15 cellular contexts compared by ENCODE assay signal in the genomic region with DNA sequence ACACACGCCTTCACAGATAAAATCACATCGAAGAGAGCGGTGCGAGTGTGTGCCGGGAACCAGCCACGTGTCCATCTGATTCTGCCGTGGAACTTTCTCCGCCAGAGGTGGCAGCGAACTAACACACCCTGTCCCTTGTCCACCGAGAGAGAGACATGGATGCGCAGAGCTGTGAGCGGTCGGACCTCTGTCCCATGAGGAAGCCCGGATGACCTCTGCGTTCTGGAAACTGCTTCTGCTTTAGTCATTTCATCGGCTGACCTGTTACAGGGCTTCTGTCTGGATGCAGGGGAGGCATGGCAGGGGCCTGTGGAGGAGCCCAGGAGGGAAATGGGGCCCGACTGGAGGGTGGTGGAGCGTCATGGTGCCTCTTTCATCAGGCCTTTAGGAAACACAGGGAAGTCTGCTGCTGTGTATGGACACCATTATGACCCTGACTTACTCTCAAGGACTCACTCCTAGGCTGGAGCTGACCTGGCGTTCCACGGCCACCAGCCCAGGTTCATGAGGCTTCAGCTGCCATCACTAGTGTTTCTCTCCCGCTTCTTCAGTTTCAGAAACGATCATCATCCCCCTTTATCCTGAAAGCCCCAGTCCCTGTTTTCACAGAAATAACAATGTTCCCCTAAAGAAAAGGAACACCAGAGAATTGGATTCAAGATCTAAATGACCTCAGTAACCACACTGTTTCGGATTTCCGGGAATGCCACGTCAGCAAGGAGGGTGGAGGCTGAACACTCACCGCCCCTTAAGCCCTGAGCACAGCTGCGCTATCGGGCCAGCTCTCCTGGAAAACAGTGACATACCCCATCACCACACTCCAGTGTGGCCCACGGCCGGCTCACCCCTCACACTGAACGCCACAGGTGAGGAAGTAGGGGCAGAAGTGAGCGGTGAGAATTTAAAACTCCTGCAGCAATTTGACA.
"Had no signal": no experiment of that assay in that cellular context is flagged by ENCODE, and none has a peak within 500 bp of the region (broad histone marks: within the 10 kb centered on the region; RNA-seq: fewer than 3 reads in every experiment).

No MANE protein-coding gene starts in this region.

- H3K4me3 ChIP-seq: gastrocnemius medialis, prostate gland, right lobe of liver, testis, uterus had no signal

- H3K27me3 ChIP-seq: gastrocnemius medialis, right lobe of liver, testis, uterus had no signal

- H3K27ac ChIP-seq: gastrocnemius medialis, prostate gland, right lobe of liver, testis, uterus had no signal

- H3K36me3 ChIP-seq: gastrocnemius medialis, prostate gland, right lobe of liver, uterus had no signal

- ATAC-seq: activated CD4-positive, CD25-positive, alpha-beta regulatory T cell treated with anti-CD3 and anti-CD28 coated beads, Interleukin-2, amount 50 U/mL, for 24 hours; activated T-cell treated with anti-CD3 and anti-CD28 coated beads, Interleukin-2, amount 50 U/mL, for 4 hours; gastrocnemius medialis; right lobe of liver had no signal

- H3K4me1 ChIP-seq: gastrocnemius medialis, prostate gland, right lobe of liver, testis, uterus had no signal

- H3K9me3 ChIP-seq: gastrocnemius medialis, prostate gland, right lobe of liver, testis, uterus had no signal

- FAIRE-seq: kidney had no signal

- DNase-seq: activated gamma-delta T cell treated with Interleukin-2 at 50 U/mL for 16 hours; activated naive CD8-positive, alpha-beta T cell treated with anti-CD3 and anti-CD28 coated beads, Interleukin-2, amount 10 ng/mL, durations not matched to agents 7 days and 5 days; activated T-cell treated with anti-CD3 and anti-CD28 coated beads, Interleukin-2, amount 50 U/mL, for 4 hours; anterior cingulate cortex; gastrocnemius medialis; kidney; naive B cell; occipital lobe; right lobe of liver; stimulated activated CD4-positive, alpha-beta T cell treated with anti-CD3 and anti-CD28 coated beads, Interleukin-2, amount 100 ng/mL, for 24 hours; stimulated activated naive CD4-positive, alpha-beta T cell; testis; uterus had no signal
